Comparison of ENCODE assay signal across 1 cellular context in genomic region chr7:134537273-134537781, GRCh38. TPM values are rescaled to one million over a fixed set of nuclear protein-coding genes. Genes with fewer than 3 reads are reported as not detected.
"Had no signal": no experiment of that assay in that cellular context is flagged by ENCODE, and none has a peak within 500 bp of the region (broad histone marks: within the 10 kb centered on the region; RNA-seq: fewer than 3 reads in every experiment).

No MANE protein-coding gene starts in this region.

RNA-seq across cellular contexts. Expression of gene AKR1B15, which starts 11.6 kb away (rescaled TPM):
- total RNA-seq: MCF 10A had no signal
